ENCODE assay signal across 8 cellular contexts in genomic region chr13:51804295-51805172, GRCh38. TPM values are rescaled to one million over a fixed set of nuclear protein-coding genes. Genes with fewer than 3 reads are reported as not detected.
DNase-seq lines count a peak whose midpoint lies in the region; ATAC-seq and TF ChIP-seq lines count a peak whose summit lies in the region.

No MANE protein-coding gene starts in this region.

- H3K27ac Mint-ChIP-seq in T-cell (peak overlapping the region; percentile 97 to 98), mesothelial cell of epicardium (peak overlapping the region; percentile 94)

- H3K4me1 Mint-ChIP-seq in T-cell (peaks cover 59 to 62% (median 59%) of the 10 kb centered on the region in 3 donors), mesothelial cell of epicardium (peaks cover 33% of the 10 kb centered on the region)

- peak overlapping the region; percentile 97 for H3K27ac ChIP-seq in temporal lobe (ENCODE audit: low read depth, low read length)

- no peak for TF ChIP-seq CTCF in choroid plexus epithelial cell (conservative IDR thresholded peaks at IDR 0.05; ENCODE audit: low read depth, low read length)
- TF ChIP-seq CTCF in mesothelial cell of epicardium (IDR thresholded peaks at IDR 0.05; ENCODE audit: unreplicated experiment) = no peak

- CTCF ChIA-PET in T-cell (lab: Charles Lee) = interaction anchor here in 1 of 2 donors (0.8 to 2.9 kb wide), 3 partner anchors 10 to 219 kb away, joined by 3 to 23 read pairs (median 5); no protein-coding TSS in a partner anchor

- POLR2A ChIA-PET in T-cell (lab: Charles Lee) = interaction anchor here (0.6 to 1.5 kb wide), 4 partner anchors 10 to 352 kb away, joined by 3 to 11 read pairs (median 3); partner anchors contain the start of gene INTS6 (in 1 of the 2)

- peak overlapping the region; percentile 79 for H3K4me3 ChIP-seq in choroid plexus epithelial cell (ENCODE audit: low read depth, low read length)

- no peaks in the 10 kb centered on the region for H3K9me3 Mint-ChIP-seq in T-cell
- H3K9me3 Mint-ChIP-seq in mesothelial cell of epicardium = no peaks in the 10 kb centered on the region

- H3K4me3 Mint-ChIP-seq in T-cell = peak overlapping the region; percentile 87 to 94 (median 88)
- H3K4me3 Mint-ChIP-seq in mesothelial cell of epicardium = peak overlapping the region; percentile 75

- H3K27me3 Mint-ChIP-seq in T-cell (no peaks in the 10 kb centered on the region), mesothelial cell of epicardium (ENCODE audit: low read depth) (no peaks in the 10 kb centered on the region)

- H3K36me3 Mint-ChIP-seq in T-cell (peaks cover 13% of the 10 kb centered on the region), mesothelial cell of epicardium (peaks cover 4% of the 10 kb centered on the region)

- ATAC-seq in T-cell (replicated peaks in 1 of 4) = peak in 2 of 4 experiments; percentile 4 to 5

- DNase-seq in DMS 273 (lab: John Stamatoyannopoulos, UW; ENCODE audit: unreplicated experiment) = peak; percentile 26
- no peak for DNase-seq in DMS 273 treated with DMSO at 0.1 percent for 48 hours (lab: John Stamatoyannopoulos, UW)
- DNase-seq in T-cell = peak in 23 of 34 experiments; percentile 14 to 58 (median 37)
- DNase-seq in choroid plexus epithelial cell (ENCODE audit: low read depth) = no peak
- DNase-seq in mesothelial cell of epicardium (ENCODE audit: low spot score in 2 of 2, unreplicated experiment in 2 of 2) = no peak
- no peak for DNase-seq in central memory CD4-positive, alpha-beta T cell
- DNase-seq in effector CD8-positive, alpha-beta T cell (lab: John Stamatoyannopoulos, UW) = no peak

RNA-seq across cellular contexts. Expression of gene DHRS12, which starts 0.6 kb away (rescaled TPM):
- total RNA-seq in T-cell (10 to 100 TPM; 18.1 to 27.8 (median 21.7) TPM), mesothelial cell of epicardium (14.4 to 17.3 TPM (median 16.0 TPM) in 3 replicates), temporal lobe (3.4 TPM)

RNA-seq across cellular contexts. Expression of gene TMEM272, which starts 40.4 kb away (rescaled TPM):
- total RNA-seq in T-cell = 1 to 10 TPM; 5.2 to 9.0 (median 8.8) TPM
- 2.2 to 2.9 TPM (median 2.9 TPM) in 3 replicates for total RNA-seq in mesothelial cell of epicardium
- total RNA-seq in temporal lobe = 1.5 TPM

RNA-seq across cellular contexts. Expression of gene CCDC70, which starts 57.2 kb away (rescaled TPM):
- total RNA-seq in T-cell (not detected), mesothelial cell of epicardium (not detected in 3 replicates), temporal lobe (not detected)

Comparison
In these comparisons a context has a peak if more than half of its experiments do, and no peak if none do; other contexts are left out.
1. DNase-seq: peak in DMS 273 (single experiment) and T-cell (23 of 34); none in DMS 273 treated with DMSO at 0.1 percent for 48 hours (single experiment), choroid plexus epithelial cell (single experiment), mesothelial cell of epicardium (0 of 2), central memory CD4-positive, alpha-beta T cell (single experiment) and effector CD8-positive, alpha-beta T cell (single experiment).